8 cellular contexts compared by ENCODE assay signal in the genomic region with DNA sequence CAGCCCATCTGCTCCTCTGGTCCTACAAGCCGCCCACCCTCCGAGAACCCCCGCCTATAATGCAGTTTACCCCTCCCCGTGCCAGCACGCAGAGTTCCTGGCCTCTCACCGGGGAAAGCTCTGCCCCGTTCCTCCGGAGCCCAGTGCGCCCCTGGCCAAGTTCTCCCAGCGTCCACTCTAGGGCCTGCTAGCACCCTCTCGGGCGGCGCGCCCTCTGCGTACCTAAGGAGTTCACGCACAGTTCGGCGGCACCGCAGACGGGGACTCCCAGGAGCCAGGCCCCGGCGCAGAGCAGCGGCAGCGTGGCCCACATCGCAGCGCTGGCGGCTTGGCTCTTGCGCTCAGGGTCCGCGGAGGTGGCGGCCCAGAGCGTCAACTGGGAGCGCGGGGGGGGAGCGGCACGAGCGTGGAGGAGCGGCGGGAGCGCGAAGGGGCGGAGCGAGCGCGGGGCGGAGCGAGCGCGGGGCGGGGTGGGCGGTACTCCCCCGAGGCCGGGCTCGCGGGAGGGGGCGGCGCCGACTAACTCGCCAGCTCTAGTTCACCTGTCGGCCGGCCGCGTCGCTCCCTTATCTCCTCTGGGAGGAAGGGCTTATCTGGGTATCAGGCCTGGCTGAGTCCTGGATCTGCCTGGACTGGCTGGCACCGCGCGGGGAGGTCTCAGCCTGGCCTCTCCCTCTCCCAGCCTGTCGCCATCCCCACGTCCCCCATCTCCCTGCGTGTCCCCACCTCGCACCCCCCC. TPM values are rescaled to one million over a fixed set of nuclear protein-coding genes. Genes with fewer than 3 reads are reported as not detected.
A peak's percentile ranks its signal among the peaks of the same experiment; 100 is the strongest.
DNase-seq lines count a peak whose midpoint lies in the region; ATAC-seq, FAIRE-seq and TF ChIP-seq lines count a peak whose summit lies in the region.

A gene with protein sequence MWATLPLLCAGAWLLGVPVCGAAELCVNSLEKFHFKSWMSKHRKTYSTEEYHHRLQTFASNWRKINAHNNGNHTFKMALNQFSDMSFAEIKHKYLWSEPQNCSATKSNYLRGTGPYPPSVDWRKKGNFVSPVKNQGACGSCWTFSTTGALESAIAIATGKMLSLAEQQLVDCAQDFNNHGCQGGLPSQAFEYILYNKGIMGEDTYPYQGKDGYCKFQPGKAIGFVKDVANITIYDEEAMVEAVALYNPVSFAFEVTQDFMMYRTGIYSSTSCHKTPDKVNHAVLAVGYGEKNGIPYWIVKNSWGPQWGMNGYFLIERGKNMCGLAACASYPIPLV (minus strand): TSS at position 378 of the 739 bp plus-strand sequence. CDS start 65 bp downstream, at position 313.

- FAIRE-seq in GM12892 (lab: Jason Lieb, UNC), result peak; percentile 87
- no peak for FAIRE-seq in H54 (lab: Jason Lieb, UNC)

- H3K27ac ChIP-seq in caudate nucleus (ENCODE audit: low read depth, low read length), result peak within 1 kb of the TSS; percentile 70

- ATAC-seq in HG02759 (IDR thresholded peaks at IDR 0.05; ENCODE audit: unreplicated experiment), result peak; percentile 78

- DNase-seq in GM12892 (ENCODE audit: insufficient read length) (peak; percentile 85), NCI-H146 treated with DMSO at 0.1 percent for 48 hours (lab: John Stamatoyannopoulos, UW; ENCODE audit: unreplicated experiment) (peak; percentile 48), caudate nucleus (lab: John Stamatoyannopoulos, UW) (peak in 49 of 61 donors; percentile 13 to 85 (median 52)), kidney glomerular epithelial cell (lab: John Stamatoyannopoulos, UW) (peak; percentile 57), H54 (ENCODE audit: insufficient read length, low spot score) (no peak)
- peak; percentile 24 to 40 (median 34) for DNase-seq in activated CD4-positive, CD25-positive, alpha-beta regulatory T cell (lab: John Stamatoyannopoulos, UW)
- peak; percentile 40 to 61 for DNase-seq in stimulated activated CD4-positive, alpha-beta T cell treated with anti-CD3 and anti-CD28 coated beads, Interleukin-15, amount 100 ng/mL, for 48 hours (ENCODE audit: low read depth in 2 of 2)

- TF ChIP-seq POLR2A in GM12892 (IDR thresholded peaks at IDR 0.05; ENCODE audit: low read depth, low read length), result peak; percentile 85; the same call in 1 of the 2 replicates
- TF ChIP-seq POLR2A in H54 (IDR thresholded peaks at IDR 0.05; ENCODE audit: low read depth, low read length), result no peak; the same call in 1 of the 2 replicates

RNA-seq across cellular contexts. Expression of the gene that starts here (rescaled TPM):
- 424 TPM for polyA plus RNA-seq in GM12892 (2012; ENCODE audit: missing spikeins)
